ENCODE assay signal across 18 cellular contexts in the genomic region with DNA sequence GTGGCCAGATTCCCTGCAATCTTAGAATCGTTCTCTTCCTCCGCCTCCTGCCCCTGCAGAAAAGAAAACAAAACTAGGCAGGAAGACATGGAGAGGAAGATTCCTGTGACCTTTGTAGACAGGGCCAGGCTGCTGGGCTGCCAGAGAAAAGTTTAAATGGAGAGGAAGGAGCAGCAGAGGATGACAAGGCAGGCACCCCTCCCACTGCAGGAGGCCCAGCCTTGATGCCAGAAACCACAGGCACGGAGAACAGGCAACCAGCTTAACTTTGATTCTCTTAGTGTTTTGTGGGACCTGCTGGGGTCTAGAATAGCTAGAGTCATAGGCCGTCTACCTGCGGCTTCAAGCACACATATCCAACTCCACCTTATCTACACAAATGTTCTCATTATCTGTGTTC.
DNase-seq lines count a peak whose midpoint lies in the region; ATAC-seq and TF ChIP-seq lines count a peak whose summit lies in the region.
"Had no signal": no experiment of that assay in that cellular context is flagged by ENCODE, and none has a peak within 500 bp of the region (broad histone marks: within the 10 kb centered on the region; RNA-seq: fewer than 3 reads in every experiment).

No MANE protein-coding gene starts in this region.

- ATAC-seq in aorta (ENCODE audit: low FRiP score): no peak
- ATAC-seq in GM19467 (IDR thresholded peaks at IDR 0.05; ENCODE audit: unreplicated experiment): no peak
- ATAC-seq in GM21390 (IDR thresholded peaks at IDR 0.05; ENCODE audit: unreplicated experiment): no peak
- no peak for ATAC-seq in GM19397 (IDR thresholded peaks at IDR 0.05; ENCODE audit: unreplicated experiment)

- peak overlapping the region; percentile 60 for H3K23ac ChIP-seq in mesendoderm (ENCODE audit: low read length)

- H3K36me3 ChIP-seq in esophagus muscularis mucosa (no peaks in the 10 kb centered on the region), mesendoderm (ENCODE audit: control insufficient read depth, insufficient read depth, low read length) (no peaks in the 10 kb centered on the region), aorta (ENCODE audit: control insufficient read depth in 1 of 2, insufficient read depth in 2 of 2, low read length in 1 of 2) (no peaks in the 10 kb centered on the region)
- H3K36me3 ChIP-seq: HAP-1 had no signal

- peaks cover 0 to 6% (median 2%) of the 10 kb centered on the region in 4 donors for H3K4me1 ChIP-seq in esophagus muscularis mucosa
- H3K4me1 ChIP-seq in mesendoderm (ENCODE audit: control insufficient read depth, low read depth, low read length): no peaks in the 10 kb centered on the region
- peaks cover 5 to 11% of the 10 kb centered on the region in 2 donors for H3K4me1 ChIP-seq in aorta (ENCODE audit: control insufficient read depth in 1 of 2, insufficient read depth in 2 of 2, low read length in 2 of 2)
- H3K4me1 ChIP-seq: HAP-1 had no signal

- H3K27me3 ChIP-seq in esophagus muscularis mucosa: no peaks in the 10 kb centered on the region
- H3K27me3 ChIP-seq in mesendoderm (ENCODE audit: insufficient read depth, low read length, poor library complexity): no peaks in the 10 kb centered on the region
- H3K27me3 ChIP-seq in aorta (ENCODE audit: control insufficient read depth in 1 of 2, insufficient read depth in 2 of 2, low read length in 1 of 2): no peaks in the 10 kb centered on the region

- H3K9ac ChIP-seq in mesendoderm (ENCODE audit: low read length): no peak overlapping the region
- H3K9ac ChIP-seq: GM23248 had no signal

- intact Hi-C loops in esophagus muscularis mucosa (cut with DNase I) (no loop called here), aorta (cut with DNase I) (no loop called here)

- no peak overlapping the region for H3K4me2 ChIP-seq in mesendoderm (ENCODE audit: low read length)

- H3K4me3 ChIP-seq in esophagus muscularis mucosa (no peak overlapping the region), mesendoderm (ENCODE audit: low read length) (no peak overlapping the region), aorta (ENCODE audit: low read length in 2 of 2) (no peak overlapping the region)
- H3K4me3 ChIP-seq: GM23248, HAP-1 had no signal

- H2AK5ac ChIP-seq in mesendoderm (ENCODE audit: low read length): no peak overlapping the region

- no peak overlapping the region for H4K8ac ChIP-seq in mesendoderm (ENCODE audit: low read depth, low read length)

- DNase-seq in OCI-M1 (lab: John Stamatoyannopoulos, UW) (peak; percentile 7), esophagus muscularis mucosa (ENCODE audit: extremely low spot score) (peak; percentile 87), mesendoderm (no peak), aorta (no peak), GM20000 (ENCODE audit: low spot score) (no peak)
- DNase-seq: C1 segment of cervical spinal cord; Calu3; CD4-positive, alpha-beta memory T cell; COR-L47; DMS53; DMS79 treated with DMSO at 0.1 percent for 48 hours; GF-D8; GM23248; HFFc6 had no signal

- H3K9me3 ChIP-seq in esophagus muscularis mucosa (no peaks in the 10 kb centered on the region), aorta (ENCODE audit: control insufficient read depth, low read length) (no peaks in the 10 kb centered on the region)
- H3K9me3 ChIP-seq: HAP-1 had no signal

- H2BK5ac ChIP-seq in mesendoderm (ENCODE audit: low read length): no peak overlapping the region

- TF ChIP-seq POLR2A in esophagus muscularis mucosa (IDR thresholded peaks at IDR 0.05; ENCODE audit: low read depth): no peak

- H4K5ac ChIP-seq in mesendoderm (ENCODE audit: low read length): no peak overlapping the region

- no peak overlapping the region for H2BK15ac ChIP-seq in mesendoderm (replicated peaks; ENCODE audit: low read depth)

- no peaks in the 10 kb centered on the region for H3K79me1 ChIP-seq in mesendoderm (ENCODE audit: low read length)

- TF ChIP-seq EP300 in esophagus muscularis mucosa (IDR thresholded peaks at IDR 0.05): no peak

- H3K27ac ChIP-seq in esophagus muscularis mucosa (replicated peaks in 1 of 4) (no peak overlapping the region), mesendoderm (ENCODE audit: low read depth, low read length) (no peak overlapping the region), aorta (ENCODE audit: low read depth in 1 of 2, low read length in 2 of 2) (peak overlapping the region; percentile 4 to 48)
- H3K27ac ChIP-seq: GM23248 had no signal

- H3K4ac ChIP-seq in mesendoderm (ENCODE audit: low read depth, low read length): no peak overlapping the region

- no peak overlapping the region for H3K56ac ChIP-seq in mesendoderm (ENCODE audit: low read length)

- 61% methylated on average over 5 of the region's 5 CpGs for WGBS in esophagus muscularis mucosa
- WGBS in mesendoderm (ENCODE audit: extremely low coverage, insufficient coverage, low lambda C conversion rate): no CpG with 5 or more reads among the region's 5 CpGs
- 47 to 53% methylated on average over 5 of the region's 5 CpGs for WGBS in aorta, 2 donors

- H2BK120ac ChIP-seq in mesendoderm (ENCODE audit: low read depth, low read length): no peak overlapping the region

- TF ChIP-seq CTCF in esophagus muscularis mucosa (IDR thresholded peaks at IDR 0.05) (no peak), GM20000 (IDR thresholded peaks at IDR 0.05; ENCODE audit: extremely low read depth, missing control alignments) (no peak)

- no peak overlapping the region for H3K18ac ChIP-seq in mesendoderm (ENCODE audit: low read length)

- no peaks in the 10 kb centered on the region for H3K79me2 ChIP-seq in mesendoderm (ENCODE audit: control insufficient read depth, insufficient read depth, low read length)

Comparison
In these comparisons a context has a peak if more than half of its experiments do, and no peak if none do; other contexts are left out.
1. DNase-seq: peak in OCI-M1 (single experiment) and esophagus muscularis mucosa (single experiment); none in mesendoderm (single experiment), aorta (0 of 2) and GM20000 (single experiment).
2. H3K27ac ChIP-seq: peak in aorta (2 of 2); none in esophagus muscularis mucosa (0 of 4) and mesendoderm (single experiment).